19 cellular contexts compared by ENCODE assay signal in genomic region chr2:63741884-63742583, GRCh38.
A peak's percentile ranks its signal among the peaks of the same experiment; 100 is the strongest.
DNase-seq lines count a peak whose midpoint lies in the region; FAIRE-seq and TF ChIP-seq lines count a peak whose summit lies in the region.
"Had no signal": no experiment of that assay in that cellular context is flagged by ENCODE, and none has a peak within 500 bp of the region (broad histone marks: within the 10 kb centered on the region; RNA-seq: fewer than 3 reads in every experiment).

No MANE protein-coding gene starts in this region.

- no peaks in the 10 kb centered on the region for H3K79me2 ChIP-seq in smooth muscle cell (ENCODE audit: low read depth)

- H3K4me1 Mint-ChIP-seq in HFFc6 (ENCODE audit: low read depth) (peaks cover 61% of the 10 kb centered on the region), glutamatergic neuron (ENCODE audit: low read depth, unreplicated experiment) (peaks cover 11% of the 10 kb centered on the region)
- H3K4me1 Mint-ChIP-seq: activated CD8-positive, alpha-beta memory T cell treated with anti-CD3 and anti-CD28 coated beads, Interleukin-2, amount 10 ng/mL, durations not matched to agents 7 days and 5 days; naive B cell had no signal

- no peaks in the 10 kb centered on the region for H3K36me3 ChIP-seq in smooth muscle cell (ENCODE audit: low read depth)
- H3K36me3 ChIP-seq: left lung had no signal

- no peaks in the 10 kb centered on the region for H3K27me3 Mint-ChIP-seq in HFFc6 (ENCODE audit: insufficient read depth)
- no peaks in the 10 kb centered on the region for H3K27me3 Mint-ChIP-seq in glutamatergic neuron (ENCODE audit: unreplicated experiment)
- H3K27me3 Mint-ChIP-seq: activated CD8-positive, alpha-beta memory T cell treated with anti-CD3 and anti-CD28 coated beads, Interleukin-2, amount 10 ng/mL, durations not matched to agents 7 days and 5 days; progenitor cell of endocrine pancreas had no signal

- no peaks in the 10 kb centered on the region for H3K4me1 ChIP-seq in smooth muscle cell (ENCODE audit: low read depth)
- H3K4me1 ChIP-seq: left lung had no signal

- H3K9me3 Mint-ChIP-seq in HFFc6 (peaks cover 5% of the 10 kb centered on the region), glutamatergic neuron (ENCODE audit: unreplicated experiment) (peaks cover 3% of the 10 kb centered on the region)

- H3K9ac ChIP-seq in smooth muscle cell (ENCODE audit: low read depth) = no peak overlapping the region

- no peak overlapping the region for H3K27ac ChIP-seq in smooth muscle cell (ENCODE audit: low read depth)
- H3K27ac ChIP-seq: left lung had no signal

- 88% methylated on average over 3 of the region's 3 CpGs for WGBS in smooth muscle cell (ENCODE audit: low lambda C conversion rate)

- peak overlapping the region; percentile 40 for H3K27ac Mint-ChIP-seq in HFFc6
- H3K27ac Mint-ChIP-seq in glutamatergic neuron (ENCODE audit: unreplicated experiment) = no peak overlapping the region
- H3K27ac Mint-ChIP-seq: activated CD8-positive, alpha-beta memory T cell treated with anti-CD3 and anti-CD28 coated beads, Interleukin-2, amount 10 ng/mL, durations not matched to agents 7 days and 5 days; naive B cell; progenitor cell of endocrine pancreas had no signal

- H3K36me3 Mint-ChIP-seq in HFFc6 (ENCODE audit: low read depth) = peaks cover 5% of the 10 kb centered on the region
- H3K36me3 Mint-ChIP-seq in glutamatergic neuron (ENCODE audit: unreplicated experiment) = peaks cover 6% of the 10 kb centered on the region
- H3K36me3 Mint-ChIP-seq: activated CD8-positive, alpha-beta memory T cell treated with anti-CD3 and anti-CD28 coated beads, Interleukin-2, amount 10 ng/mL, durations not matched to agents 7 days and 5 days; CD14-positive monocyte had no signal

- DNase-seq in HFFc6 (peak; percentile 39), amniotic epithelial cell (ENCODE audit: low read depth) (peak; percentile 80), smooth muscle cell (lab: John Stamatoyannopoulos, UW; ENCODE audit: unreplicated experiment) (no peak), COLO668 (lab: John Stamatoyannopoulos, UW; ENCODE audit: unreplicated experiment) (no peak), glutamatergic neuron (no peak), NCI-H1436 (lab: John Stamatoyannopoulos, UW) (no peak)
- DNase-seq: activated CD8-positive, alpha-beta memory T cell treated with anti-CD3 and anti-CD28 coated beads, Interleukin-2, amount 10 ng/mL, durations not matched to agents 7 days and 5 days; activated effector memory CD4-positive, alpha-beta T cell treated with anti-CD3 and anti-CD28 coated beads, Interleukin-2, amount 50 U/mL, for 16 hours; cortex of kidney; hypothalamus; left lung; naive B cell; NCI-H2081 treated with DMSO at 0.1 percent for 48 hours; RPMI8226; substantia nigra had no signal

- TF ChIP-seq CTCF in HFFc6 (IDR thresholded peaks at IDR 0.05) = no peak
- no peak for TF ChIP-seq CTCF in smooth muscle cell (IDR thresholded peaks at IDR 0.05; ENCODE audit: borderline replicate concordance, insufficient read depth, poor library complexity, severe bottlenecking)
- TF ChIP-seq CTCF in glutamatergic neuron (IDR thresholded peaks at IDR 0.05; ENCODE audit: partially characterized antibody, unreplicated experiment) = no peak

- no peaks in the 10 kb centered on the region for H3F3A ChIP-seq in smooth muscle cell (ENCODE audit: low read depth)

- no peaks in the 10 kb centered on the region for H3K27me3 ChIP-seq in smooth muscle cell (ENCODE audit: low read depth)
- H3K27me3 ChIP-seq: left lung had no signal

- H3K9me3 ChIP-seq in smooth muscle cell (replicated peaks; ENCODE audit: low read depth) = no peaks in the 10 kb centered on the region

- FAIRE-seq in islet of Langerhans (lab: Jason Lieb, UNC) = peak; percentile 5
- FAIRE-seq: GM12891 had no signal

- H3K4me3 ChIP-seq in smooth muscle cell = no peak overlapping the region
- H3K4me3 ChIP-seq: left lung had no signal

- no peaks in the 10 kb centered on the region for H4K20me1 ChIP-seq in smooth muscle cell (ENCODE audit: low read depth)

- no peak overlapping the region for H3K4me2 ChIP-seq in smooth muscle cell

- H3K4me3 Mint-ChIP-seq in HFFc6 (peak overlapping the region; percentile 64), glutamatergic neuron (ENCODE audit: unreplicated experiment) (no peak overlapping the region)
- H3K4me3 Mint-ChIP-seq: activated CD8-positive, alpha-beta memory T cell treated with anti-CD3 and anti-CD28 coated beads, Interleukin-2, amount 10 ng/mL, durations not matched to agents 7 days and 5 days; CD14-positive monocyte; naive B cell had no signal

- H2AFZ ChIP-seq in smooth muscle cell (ENCODE audit: low read depth) = peak overlapping the region; percentile 5

Comparison
In these comparisons a context has a peak if more than half of its experiments do, and no peak if none do; other contexts are left out.
1. DNase-seq: peak in HFFc6 (single experiment) and amniotic epithelial cell (single experiment); none in smooth muscle cell (single experiment), COLO668 (single experiment), glutamatergic neuron (single experiment) and NCI-H1436 (single experiment).